ENCODE assay signal across 33 cellular contexts in genomic region chr22:26593763-26594162, GRCh38. TPM values are rescaled to one million over a fixed set of nuclear protein-coding genes. Genes with fewer than 3 reads are reported as not detected.
DNase-seq lines count a peak whose midpoint lies in the region; ATAC-seq and TF ChIP-seq lines count a peak whose summit lies in the region.
"Had no signal": no experiment of that assay in that cellular context is flagged by ENCODE, and none has a peak within 500 bp of the region (broad histone marks: within the 10 kb centered on the region; RNA-seq: fewer than 3 reads in every experiment).

No MANE protein-coding gene starts in this region.

- peaks cover 9% of the 10 kb centered on the region for H3K79me2 ChIP-seq in Loucy (ENCODE audit: insufficient read depth, low read length)

- H3K4me3 ChIP-seq in Loucy (ENCODE audit: low read length, poor library complexity, severe bottlenecking) (no peak overlapping the region), endodermal cell (ENCODE audit: low read length) (no peak overlapping the region), tibial artery (no peak overlapping the region)
- H3K4me3 ChIP-seq: gastroesophageal sphincter, GM23248, prostate gland, tibial nerve had no signal

- no peaks in the 10 kb centered on the region for H3K9me3 ChIP-seq in Loucy (ENCODE audit: insufficient read depth, low read depth, low read length)
- H3K9me3 ChIP-seq in endodermal cell (ENCODE audit: control insufficient read depth, low read length), result no peaks in the 10 kb centered on the region
- H3K9me3 ChIP-seq in tibial artery, result no peaks in the 10 kb centered on the region
- H3K9me3 ChIP-seq: Caco-2, gastroesophageal sphincter, prostate gland, tibial nerve had no signal

- no peak for ATAC-seq in stimulated activated naive CD8-positive, alpha-beta T cell treated with anti-CD3 and anti-CD28 coated beads, Interleukin-15, amount 100 ng/mL, for 72 hours
- ATAC-seq: activated T-cell treated with anti-CD3 and anti-CD28 coated beads, Interleukin-2, amount 50 U/mL, for 72 hours; gastroesophageal sphincter; Right ventricle myocardium inferior; sciatic nerve had no signal

- no peaks in the 10 kb centered on the region for H3K9me3 Mint-ChIP-seq in stimulated activated naive CD8-positive, alpha-beta T cell treated with anti-CD3 and anti-CD28 coated beads, Interleukin-15, Interleukin-2, amounts not matched to agents 100 ng/mL and 50 ng/mL, for 24 hours
- no peaks in the 10 kb centered on the region for H3K9me3 Mint-ChIP-seq in stimulated activated naive CD8-positive, alpha-beta T cell treated with anti-CD3 and anti-CD28 coated beads, Interleukin-15, amount 100 ng/mL, for 72 hours
- no peaks in the 10 kb centered on the region for H3K9me3 Mint-ChIP-seq in endodermal cell
- H3K9me3 Mint-ChIP-seq: activated T-cell treated with anti-CD3 and anti-CD28 coated beads, Interleukin-2, amount 50 U/mL, for 72 hours; HFFc6; mesothelial cell of epicardium had no signal

- no peak for TF ChIP-seq CTCF in Loucy (conservative IDR thresholded peaks at IDR 0.05; ENCODE audit: low read length)
- TF ChIP-seq CTCF in endodermal cell (conservative IDR thresholded peaks at IDR 0.05), result peak; percentile 24
- no peak for TF ChIP-seq CTCF in tibial artery (IDR thresholded peaks at IDR 0.05)

- intact Hi-C loops in tibial artery (cut with DNase I; ENCODE audit: low total_unique reads), result no loop called here

- no peaks in the 10 kb centered on the region for H3K27me3 Mint-ChIP-seq in stimulated activated naive CD8-positive, alpha-beta T cell treated with anti-CD3 and anti-CD28 coated beads, Interleukin-15, Interleukin-2, amounts not matched to agents 100 ng/mL and 50 ng/mL, for 24 hours
- H3K27me3 Mint-ChIP-seq in stimulated activated naive CD8-positive, alpha-beta T cell treated with anti-CD3 and anti-CD28 coated beads, Interleukin-15, amount 100 ng/mL, for 72 hours, result no peaks in the 10 kb centered on the region
- no peaks in the 10 kb centered on the region for H3K27me3 Mint-ChIP-seq in endodermal cell (ENCODE audit: insufficient read depth)

- H3K27ac ChIP-seq in endodermal cell (ENCODE audit: low read depth, low read length), result no peak overlapping the region
- no peak overlapping the region for H3K27ac ChIP-seq in tibial artery
- H3K27ac ChIP-seq: brain microvascular endothelial cell, gastroesophageal sphincter, GM23248, prostate gland, tibial nerve had no signal

- H4K20me1 ChIP-seq in Loucy (ENCODE audit: insufficient read depth, low read length, poor library complexity, severe bottlenecking), result peaks cover 2% of the 10 kb centered on the region

- H3K27me3 ChIP-seq in Loucy (ENCODE audit: insufficient read depth, low read length, poor library complexity, severe bottlenecking), result no peaks in the 10 kb centered on the region
- H3K27me3 ChIP-seq in endodermal cell (ENCODE audit: control insufficient read depth, insufficient read depth, low read length, poor library complexity, severe bottlenecking), result no peaks in the 10 kb centered on the region
- no peaks in the 10 kb centered on the region for H3K27me3 ChIP-seq in tibial artery
- H3K27me3 ChIP-seq: brain microvascular endothelial cell, tibial nerve had no signal

- H3K4me3 Mint-ChIP-seq in stimulated activated naive CD8-positive, alpha-beta T cell treated with anti-CD3 and anti-CD28 coated beads, Interleukin-15, Interleukin-2, amounts not matched to agents 100 ng/mL and 50 ng/mL, for 24 hours, result no peak overlapping the region
- H3K4me3 Mint-ChIP-seq in stimulated activated naive CD8-positive, alpha-beta T cell treated with anti-CD3 and anti-CD28 coated beads, Interleukin-15, amount 100 ng/mL, for 72 hours, result peak overlapping the region in 1 of 2 donors; percentile 36
- H3K4me3 Mint-ChIP-seq in endodermal cell, result no peak overlapping the region
- H3K4me3 Mint-ChIP-seq: HFFc6, mesothelial cell of epicardium had no signal

- DNase-seq in stimulated activated naive CD8-positive, alpha-beta T cell treated with anti-CD3 and anti-CD28 coated beads, Interleukin-15, amount 100 ng/mL, for 72 hours, result no peak
- DNase-seq in endodermal cell, result no peak
- DNase-seq in tibial artery, result no peak
- DNase-seq in ecto neural progenitor cell (ENCODE audit: low spot score), result no peak
- no peak for DNase-seq in stimulated activated naive CD4-positive, alpha-beta T cell treated with Interleukin-2 at 50 U/mL for 16 hours (lab: John Stamatoyannopoulos, UW)
- DNase-seq: activated T-cell treated with anti-CD3 and anti-CD28 coated beads, Interleukin-2, amount 50 U/mL, for 72 hours; amniotic stem cell; brain microvascular endothelial cell; Caco-2; DMS53; GM23248; HFFc6; KBM-7; kidney glomerular epithelial cell; NCI-H1417; NCI-H2081 treated with DMSO at 0.1 percent for 48 hours; NCI-H2227 treated with DMSO at 0.1 percent for 48 hours; NCI-H526 treated with DMSO at 0.1 percent for 48 hours; occipital lobe; stimulated activated CD8-positive, alpha-beta memory T cell treated with anti-CD3 and anti-CD28 coated beads, Interleukin-4, amount 100 ng/mL, for 48 hours; T-helper 9 cell had no signal

- peak overlapping the region; percentile 13 for H3K27ac Mint-ChIP-seq in stimulated activated naive CD8-positive, alpha-beta T cell treated with anti-CD3 and anti-CD28 coated beads, Interleukin-15, Interleukin-2, amounts not matched to agents 100 ng/mL and 50 ng/mL, for 24 hours
- peak overlapping the region in 1 of 2 donors; percentile 9 for H3K27ac Mint-ChIP-seq in stimulated activated naive CD8-positive, alpha-beta T cell treated with anti-CD3 and anti-CD28 coated beads, Interleukin-15, amount 100 ng/mL, for 72 hours
- no peak overlapping the region for H3K27ac Mint-ChIP-seq in endodermal cell
- H3K27ac Mint-ChIP-seq: HFFc6, mesothelial cell of epicardium had no signal

- H3K9ac ChIP-seq in Loucy (ENCODE audit: low read depth, low read length, poor library complexity, severe bottlenecking) (no peak overlapping the region), endodermal cell (ENCODE audit: extremely low read depth, low read length, poor library complexity, severe bottlenecking) (no peak overlapping the region)
- H3K9ac ChIP-seq: GM23248 had no signal

- H3K36me3 ChIP-seq in Loucy (ENCODE audit: insufficient read depth, low read length), result no peaks in the 10 kb centered on the region
- H3K36me3 ChIP-seq in endodermal cell (ENCODE audit: control insufficient read depth, insufficient read depth, low read length), result no peaks in the 10 kb centered on the region
- H3K36me3 ChIP-seq in tibial artery, result no peaks in the 10 kb centered on the region
- H3K36me3 ChIP-seq: brain microvascular endothelial cell, gastroesophageal sphincter, prostate gland, tibial nerve had no signal

- H3K4me1 ChIP-seq in Loucy (ENCODE audit: insufficient read depth, low read length, poor library complexity, severe bottlenecking) (peaks cover 35% of the 10 kb centered on the region), endodermal cell (ENCODE audit: control insufficient read depth, insufficient read depth, low read length) (no peaks in the 10 kb centered on the region), tibial artery (peaks cover 0 to 17% (median 9%) of the 10 kb centered on the region in 4 donors)
- H3K4me1 ChIP-seq: Caco-2, prostate gland had no signal

- whole genome bisulfite sequencing in endodermal cell (ENCODE audit: insufficient coverage in 1 of 2, insufficient read length in 1 of 2), 2 experiments, result 91% methylated on average over 1 of the region's 1 CpG; no CpG with 5 or more reads in 1 of the 2 experiments

- peaks cover 71% of the 10 kb centered on the region for H3K4me1 Mint-ChIP-seq in stimulated activated naive CD8-positive, alpha-beta T cell treated with anti-CD3 and anti-CD28 coated beads, Interleukin-15, Interleukin-2, amounts not matched to agents 100 ng/mL and 50 ng/mL, for 24 hours (ENCODE audit: low read depth)
- H3K4me1 Mint-ChIP-seq in stimulated activated naive CD8-positive, alpha-beta T cell treated with anti-CD3 and anti-CD28 coated beads, Interleukin-15, amount 100 ng/mL, for 72 hours, result peaks cover 72% of the 10 kb centered on the region
- peaks cover 17% of the 10 kb centered on the region for H3K4me1 Mint-ChIP-seq in endodermal cell

- H3F3A ChIP-seq in Loucy (ENCODE audit: low read depth), result 0 out of 2 replicates have a peak, but pooled peaks cover 3% of the 10 kb centered on the region

- no peak overlapping the region for H3K4me2 ChIP-seq in Loucy (ENCODE audit: low read depth, low read length, poor library complexity, severe bottlenecking)

- H3K36me3 Mint-ChIP-seq in stimulated activated naive CD8-positive, alpha-beta T cell treated with anti-CD3 and anti-CD28 coated beads, Interleukin-15, Interleukin-2, amounts not matched to agents 100 ng/mL and 50 ng/mL, for 24 hours (ENCODE audit: low read depth), result no peaks in the 10 kb centered on the region
- H3K36me3 Mint-ChIP-seq in endodermal cell (ENCODE audit: low read depth), result peaks cover under 1% of the 10 kb centered on the region
- H3K36me3 Mint-ChIP-seq: mesothelial cell of epicardium had no signal

- H2AFZ ChIP-seq in Loucy (ENCODE audit: low read length), result 0 out of 2 replicates have a peak overlapping the region, but pooled peaks have one; percentile 39
- H2AFZ ChIP-seq: GM23248 had no signal

- H3K9me2 ChIP-seq in Loucy (replicated peaks; ENCODE audit: low read depth, low read length), result no peaks in the 10 kb centered on the region

RNA-seq across cellular contexts. Expression of gene TPST2, which starts 3.8 kb away (rescaled TPM):
- total RNA-seq in endodermal cell, result 10 to 100 TPM; 38.9 to 53.2 TPM
- polyA plus RNA-seq in endodermal cell (2013, experiment 1 of 2), result 22.0 TPM
- 19.7 TPM for polyA plus RNA-seq in endodermal cell (2013, experiment 2 of 2)

RNA-seq across cellular contexts. Expression of gene CRYBB1, which starts 24.1 kb away (rescaled TPM):
- total RNA-seq in endodermal cell, result 1 to 10 TPM in 1 of 2 donors, under 1 TPM in 1; 0.33 to 1.7 TPM
- polyA plus RNA-seq in endodermal cell (2013, experiment 1 of 2), result 0.21 TPM
- polyA plus RNA-seq in endodermal cell (2013, experiment 2 of 2), result not detected
- total RNA-seq: activated T-cell treated with anti-CD3 and anti-CD28 coated beads, Interleukin-2, amount 50 U/mL, for 72 hours; Caco-2; chondrocyte; GM23248; HFFc6; mesothelial cell of epicardium had no signal
- polyA plus RNA-seq: AG04450, BJ, GM23248 had no signal

RNA-seq across cellular contexts. Expression of gene CRYBA4, which starts 28.0 kb away (rescaled TPM):
- total RNA-seq in endodermal cell, result not detected
- polyA plus RNA-seq in endodermal cell (2013, experiment 1 of 2), result 0.39 TPM
- 0.50 TPM for polyA plus RNA-seq in endodermal cell (2013, experiment 2 of 2)
- total RNA-seq: chondrocyte, gastroesophageal sphincter, GM23248, HFFc6, lower leg skin, mesothelial cell of epicardium, occipital lobe, Right ventricle myocardium inferior, sciatic nerve, tibial nerve had no signal
- polyA plus RNA-seq: AG04450, BJ, GM23248 had no signal
